Comparison of ENCODE assay signal across 18 cellular contexts in genomic region chr10:34446046-34446445, GRCh38.
A peak's percentile ranks its signal among the peaks of the same experiment; 100 is the strongest.
DNase-seq lines count a peak whose midpoint lies in the region; TF ChIP-seq lines count a peak whose summit lies in the region.
"Had no signal": no experiment of that assay in that cellular context is flagged by ENCODE, and none has a peak within 500 bp of the region (broad histone marks: within the 10 kb centered on the region; RNA-seq: fewer than 3 reads in every experiment).

No MANE protein-coding gene starts in this region.

- H3K79me2 ChIP-seq in PC-9 (ENCODE audit: low read depth), result no peaks in the 10 kb centered on the region

- no peaks in the 10 kb centered on the region for H3K4me1 ChIP-seq in PC-9 (replicated peaks; ENCODE audit: insufficient read depth)

- intact Hi-C loops in PC-9 (cut with micrococcal nuclease; ENCODE audit: unreplicated experiment), result no loop called here

- POLR2A ChIA-PET in PC-9 (lab: Charles Lee; ENCODE audit: unreplicated experiment), result interaction anchor here (0.6 to 0.7 kb wide), 2 partner anchors 98 to 1423 kb away, joined by 5 to 7 read pairs; no protein-coding TSS in a partner anchor

- H3K27ac ChIP-seq in PC-9, result no peak overlapping the region

- TF ChIP-seq CTCF in epithelial cell of esophagus (IDR thresholded peaks at IDR 0.05; ENCODE audit: insufficient read depth, low read depth, low read length, missing control alignments), result no peak
- TF ChIP-seq CTCF in nephron (IDR thresholded peaks at IDR 0.05; ENCODE audit: unreplicated experiment in 3 of 3), result no peak
- no peak for TF ChIP-seq CTCF in PC-9 (conservative IDR thresholded peaks at IDR 0.05)

- H3K27me3 ChIP-seq in PC-9 (ENCODE audit: insufficient read depth, low read depth), result no peaks in the 10 kb centered on the region

- no peaks in the 10 kb centered on the region for H3K9me2 ChIP-seq in PC-9 (ENCODE audit: insufficient read depth)

- no peak overlapping the region for H2AFZ ChIP-seq in PC-9

- H3K36me3 ChIP-seq in PC-9 (ENCODE audit: low read depth), result no peaks in the 10 kb centered on the region

- no TSS peak for BruUV-seq in PC-9 (replicated peaks; lab: Mats Ljungman, UMichigan)

- H4K20me1 ChIP-seq in PC-9 (ENCODE audit: insufficient read depth), result no peaks in the 10 kb centered on the region; the same call in 1 of the 2 replicates

- H3K4me2 ChIP-seq in PC-9, result no peak overlapping the region

- CTCF ChIA-PET in PC-9 (lab: Charles Lee), result no interaction called here

- no peak overlapping the region for H3K4me3 Mint-ChIP-seq in nephron
- H3K4me3 Mint-ChIP-seq: B cell; CD4-positive, CD25-positive, alpha-beta regulatory T cell had no signal

- H3K4me3 ChIP-seq in epithelial cell of esophagus (ENCODE audit: low read length) (no peak overlapping the region), PC-9 (no peak overlapping the region)
- H3K4me3 ChIP-seq: K562 had no signal

- peaks cover 14% of the 10 kb centered on the region for H3K4me1 Mint-ChIP-seq in nephron
- H3K4me1 Mint-ChIP-seq: B cell; CD4-positive, CD25-positive, alpha-beta regulatory T cell had no signal

- H3K9me3 Mint-ChIP-seq in nephron, result no peaks in the 10 kb centered on the region

- peaks cover 32% of the 10 kb centered on the region for H3K36me3 Mint-ChIP-seq in nephron (ENCODE audit: low read depth)
- H3K36me3 Mint-ChIP-seq: CD4-positive, CD25-positive, alpha-beta regulatory T cell had no signal

- no peaks in the 10 kb centered on the region for H3K9me3 ChIP-seq in PC-9 (ENCODE audit: insufficient read depth, low read depth)

- DNase-seq in DMS53 (lab: John Stamatoyannopoulos, UW) (peak; percentile 56), DMS53 treated with DMSO at 0.1 percent for 48 hours (lab: John Stamatoyannopoulos, UW; ENCODE audit: unreplicated experiment) (no peak), epithelial cell of esophagus (ENCODE audit: low read depth) (peak; percentile 6), EL (no peak), PC-9 (no peak)
- no peak for DNase-seq in stimulated activated naive CD4-positive, alpha-beta T cell (lab: John Stamatoyannopoulos, UW)
- no peak for DNase-seq in stimulated activated naive CD4-positive, alpha-beta T cell treated with Interleukin-2 at 50 U/mL for 16 hours (lab: John Stamatoyannopoulos, UW)
- DNase-seq: 8988T; CD4-positive, CD25-positive, alpha-beta regulatory T cell; COR-L47; NCI-H1105; NCI-H2081 treated with DMSO at 0.1 percent for 48 hours; NCI-H748 treated with DMSO at 0.1 percent for 48 hours; NK-92 treated with Interleukin-12 subunit alpha and Interleukin-12 subunit beta, amount 100 ng/mL, for 24 hours; Right ventricle myocardium superior had no signal

- peak overlapping the region in 2 of 3 experiments; percentile 33 to 80 for H3K27ac Mint-ChIP-seq in nephron
- H3K27ac Mint-ChIP-seq: B cell; CD4-positive, CD25-positive, alpha-beta regulatory T cell had no signal

- no peaks in the 10 kb centered on the region for H3F3A ChIP-seq in PC-9 (ENCODE audit: insufficient read depth, low read depth)

- H3K27me3 Mint-ChIP-seq in nephron (ENCODE audit: low read depth), result no peaks in the 10 kb centered on the region
- H3K27me3 Mint-ChIP-seq: B cell; CD4-positive, CD25-positive, alpha-beta regulatory T cell had no signal

Comparison
In these comparisons a context has a peak if more than half of its experiments do, and no peak if none do; other contexts are left out.
1. DNase-seq: peak in DMS53 (single experiment) and epithelial cell of esophagus (single experiment); none in DMS53 treated with DMSO at 0.1 percent for 48 hours (single experiment), EL (single experiment), PC-9 (0 of 2), stimulated activated naive CD4-positive, alpha-beta T cell (0 of 6) and stimulated activated naive CD4-positive, alpha-beta T cell treated with Interleukin-2 at 50 U/mL for 16 hours (single experiment).